Comparison of ENCODE assay signal across 8 cellular contexts in the genomic region with DNA sequence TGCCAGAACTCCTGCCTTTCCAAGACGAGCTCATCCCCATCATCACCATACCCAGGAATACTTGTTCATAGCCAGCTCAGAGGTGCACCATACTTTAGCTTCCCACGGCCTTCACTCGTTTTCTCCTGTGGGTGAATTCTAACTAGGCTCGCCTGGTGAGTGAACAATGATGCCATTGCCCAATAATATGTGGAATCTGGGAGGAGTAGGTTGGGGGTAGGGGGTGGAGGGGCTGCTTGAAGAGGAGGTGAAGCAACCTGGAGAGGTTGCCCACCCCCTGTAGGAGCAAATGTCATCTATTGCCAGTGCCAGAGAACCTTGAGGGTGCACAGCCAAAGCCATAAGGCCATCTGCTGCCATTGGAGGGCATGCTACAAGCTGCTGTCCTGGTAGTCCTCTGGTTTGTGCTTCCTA. TPM values are rescaled to one million over a fixed set of nuclear protein-coding genes. Genes with fewer than 3 reads are reported as not detected.
A peak's percentile ranks its signal among the peaks of the same experiment; 100 is the strongest.
DNase-seq lines count a peak whose midpoint lies in the region; ATAC-seq, FAIRE-seq and TF ChIP-seq lines count a peak whose summit lies in the region.

No MANE protein-coding gene starts in this region.

- no peak overlapping the region for H2AK5ac ChIP-seq in H1 (ENCODE audit: low read depth, low read length)

- no peaks in the 10 kb centered on the region; a peak in 3 of 7 replicates for H3K4me1 ChIP-seq in H1 (replicated peaks in 1 of 4; ENCODE audit: control insufficient read depth in 3 of 4, insufficient read depth in 4 of 4, low read length in 3 of 4)

- TF ChIP-seq EP300 in H1 (IDR thresholded peaks at IDR 0.05; ENCODE audit: borderline replicate concordance in 1 of 2, low read depth in 2 of 2, low read length in 2 of 2): no peak

- H3K23me2 ChIP-seq in H1 (ENCODE audit: low read depth, low read length): peaks cover 4% of the 10 kb centered on the region; the same call in 1 of the 2 replicates

- no peak overlapping the region for H3K14ac ChIP-seq in H1 (ENCODE audit: insufficient read length)

- peaks cover 31% of the 10 kb centered on the region for H3K4me1 Mint-ChIP-seq in osteocyte (ENCODE audit: unreplicated experiment)

- no peaks in the 10 kb centered on the region; the same call in 1 of the 2 replicates for H3K79me1 ChIP-seq in H1 (ENCODE audit: low read depth, low read length)

- no peak for ATAC-seq in HG03196 (IDR thresholded peaks at IDR 0.05; ENCODE audit: unreplicated experiment)

- H2BK15ac ChIP-seq in H1 (ENCODE audit: low read length): no peak overlapping the region

- peak overlapping the region; percentile 69 to 88 for H3K4me2 ChIP-seq in H1 (ENCODE audit: insufficient read depth in 1 of 2, low read depth in 2 of 2, low read length in 2 of 2)

- H3K27me3 Mint-ChIP-seq in osteocyte (ENCODE audit: unreplicated experiment): no peaks in the 10 kb centered on the region

- H3K27me3 ChIP-seq in H1 (replicated peaks in 1 of 4; ENCODE audit: control insufficient read depth in 3 of 4, extremely low read depth in 1 of 4, insufficient read depth in 3 of 4, low read length in 3 of 4): peaks cover 0 to 3% (median 0%) of the 10 kb centered on the region in 4 experiments; a peak in 2 of 7 replicates

- TF ChIP-seq CTCF in H1 (IDR thresholded peaks at IDR 0.05; ENCODE audit: control extremely low read depth in 1 of 3, insufficient read depth in 1 of 3, low read depth in 1 of 3, low read length in 3 of 3) (no peak), osteocyte (IDR thresholded peaks at IDR 0.05) (no peak), GM10266 (IDR thresholded peaks at IDR 0.05; ENCODE audit: control insufficient read depth, insufficient read depth, low read depth, missing control alignments) (no peak)

- H3K9me3 ChIP-seq in H1 (ENCODE audit: insufficient read depth in 2 of 2, low read depth in 1 of 2, low read length in 1 of 2): no peaks in the 10 kb centered on the region

- H3K23ac ChIP-seq in H1 (ENCODE audit: insufficient read length): no peak overlapping the region

- H4K5ac ChIP-seq in H1 (ENCODE audit: insufficient read length, low read depth, low read length): no peak overlapping the region

- POLR2A ChIA-PET in H1 (lab: Charles Lee; ENCODE audit: partially characterized antibody): interaction anchor here (0.6 to 2.0 kb wide), 6 partner anchors 9 to 283 kb away, joined by 3 to 7 read pairs (median 3); a partner anchor contains a TSS

- no peak overlapping the region for H3K18ac ChIP-seq in H1 (ENCODE audit: extremely low read depth, low read length)

- 82% methylated on average over 4 of the region's 4 CpGs; no CpG with 5 or more reads in 1 of the 2 experiments for WGBS in H1 (ENCODE audit: extremely low coverage in 1 of 2, insufficient coverage in 1 of 2, insufficient read length in 1 of 2, insufficient replicate concordance in 2 of 2, low coverage in 1 of 2, low lambda C conversion rate in 2 of 2, missing lambda C conversion rate in 1 of 2), 2 experiments

- H3K27ac ChIP-seq in H1 (ENCODE audit: low read depth, low read length): no peak overlapping the region

- CTCF ChIA-PET in H1 (lab: Charles Lee; ENCODE audit: partially characterized antibody): interaction anchor here (1.0 kb wide), 1 partner anchor 52 kb away, joined by 3 read pairs; no protein-coding TSS in a partner anchor

- TF ChIP-seq RAD21 in H1 (IDR thresholded peaks at IDR 0.05 in 1 of 2, conservative IDR thresholded peaks at IDR 0.05 in 1 of 2; ENCODE audit: low read depth in 2 of 2, low read length in 2 of 2): no peak

- no peak overlapping the region for H3K56ac ChIP-seq in H1 (replicated peaks; ENCODE audit: insufficient read length, low read depth, low read length)

- no peak for TF ChIP-seq POLR2A in H1 (IDR thresholded peaks at IDR 0.05; ENCODE audit: control extremely low read depth in 1 of 2, low read depth in 2 of 2, low read length in 2 of 2)

- peak overlapping the region; percentile 100 for H2AFZ ChIP-seq in H1 (ENCODE audit: low read length)

- no peak overlapping the region for H4K91ac ChIP-seq in H1 (replicated peaks; ENCODE audit: insufficient read length, low read length)

- H3K4me3 Mint-ChIP-seq in osteocyte (ENCODE audit: unreplicated experiment): peak overlapping the region; percentile 94

- no peak for FAIRE-seq in H1 (lab: Jason Lieb, UNC)

- H3K4me3 ChIP-seq in GM08714 (ENCODE audit: low read length) (peak overlapping the region; percentile 93; the same call in 1 of the 2 replicates), H1 (ENCODE audit: extremely low read depth in 1 of 4, insufficient read depth in 2 of 4, low read depth in 3 of 4, low read length in 4 of 4) (peak overlapping the region in 3 of 4 experiments; percentile 60 to 96 (median 70); a peak in 6 of 8 replicates)

- peak overlapping the region in 2 of 4 experiments; percentile 57 to 71; a peak in 4 of 7 replicates for H3K9ac ChIP-seq in H1 (replicated peaks in 1 of 4; ENCODE audit: extremely low read depth in 1 of 4, low read depth in 3 of 4, low read length in 3 of 4)

- no peaks in the 10 kb centered on the region for H3K9me3 Mint-ChIP-seq in osteocyte (ENCODE audit: unreplicated experiment)

- H3K36me3 ChIP-seq in H1 (ENCODE audit: control insufficient read depth in 2 of 4, insufficient read depth in 4 of 4, low read length in 3 of 4): no peaks in the 10 kb centered on the region

- no peak overlapping the region for H2BK20ac ChIP-seq in H1 (ENCODE audit: low read length)

- H4K20me1 ChIP-seq in H1 (replicated peaks in 1 of 2; ENCODE audit: control insufficient read depth in 1 of 2, insufficient read depth in 2 of 2, low read length in 2 of 2): no peaks in the 10 kb centered on the region

- H3K4ac ChIP-seq in H1 (replicated peaks; ENCODE audit: insufficient read length, low read depth, low read length): no peak overlapping the region

- H2BK120ac ChIP-seq in H1 (replicated peaks; ENCODE audit: low read depth, low read length): no peak overlapping the region

- no peak overlapping the region for H4K8ac ChIP-seq in H1 (ENCODE audit: extremely low read depth, insufficient read depth, low read length)

- H2BK5ac ChIP-seq in H1 (ENCODE audit: low read depth, low read length): no peak overlapping the region

- peaks cover 0 to 32% of the 10 kb centered on the region in 2 experiments; a peak in 2 of 4 replicates for H3K79me2 ChIP-seq in H1 (ENCODE audit: control insufficient read depth in 1 of 2, insufficient read depth in 2 of 2, low read length in 2 of 2)

- H3K36me3 Mint-ChIP-seq in osteocyte (ENCODE audit: unreplicated experiment): no peaks in the 10 kb centered on the region

- peak overlapping the region; percentile 85 for H3K27ac Mint-ChIP-seq in osteocyte (ENCODE audit: unreplicated experiment)

- no peak overlapping the region for H2BK12ac ChIP-seq in H1 (ENCODE audit: low read depth, low read length)

- DNase-seq in NAMALWA (ENCODE audit: low spot score): peak; percentile 1
- DNase-seq in H1 (ENCODE audit: low read depth in 1 of 2, low spot score in 2 of 2): no peak
- DNase-seq in osteocyte (ENCODE audit: extremely low spot score, unreplicated experiment): peak; percentile 57
- no peak for DNase-seq in GOT3 (lab: John Stamatoyannopoulos, UW)
- DNase-seq in NCI-H1105 treated with DMSO at 0.1 percent for 48 hours (lab: John Stamatoyannopoulos, UW): no peak
- DNase-seq in GM10266 (ENCODE audit: extremely low spot score): no peak

TF ChIP-seq in H1, 55 proteins besides CTCF, POLR2A, EP300 and RAD21:
- no peak for TF ChIP-seq TEAD4 (IDR thresholded peaks at IDR 0.05; ENCODE audit: low read depth, low read length)

RNA-seq across cellular contexts. Expression of a gene that starts 0.6 kb away (rescaled TPM):
- 25.4 and 26.3 TPM in 2 replicates for total RNA-seq in H1 (2021; fragmentation: NEBNext Ultra II Directional; extraction: Animal tissue kit (Norgen Biotek cat#: 25700))
- 3.3 and 3.8 TPM in 2 replicates for polyA plus RNA-seq in H1 (2011; rRNA removed)
- 4.4 TPM for polyA plus RNA-seq in H1 (2011; cell fraction: cytosol; rRNA removed)
- polyA plus RNA-seq in H1 (2011; cell fraction: nucleus; rRNA removed): 10.3 TPM
- polyA plus RNA-seq in H1 (2012, experiment 1 of 2): 7.7 to 9.7 TPM (median 8.7 TPM) in 4 replicates
- polyA plus RNA-seq in H1 (2012, experiment 2 of 2): 0.76 TPM
- polyA plus RNA-seq in H1 (2013, experiment 1 of 2): 7.0 TPM
- 5.9 TPM for polyA plus RNA-seq in H1 (2013, experiment 2 of 2)
- polyA minus RNA-seq in H1 (2011; rRNA and poly(A)+ RNA removed): 20.1 and 20.5 TPM in 2 replicates
- 7.9 TPM for polyA minus RNA-seq in H1 (2011; cell fraction: cytosol; rRNA and poly(A)+ RNA removed)
- 13.7 TPM for polyA minus RNA-seq in H1 (2011; cell fraction: nucleus; rRNA and poly(A)+ RNA removed)
- total RNA-seq in osteocyte: 26.1 and 28.2 TPM in 2 replicates

Comparison
In these comparisons a context has a peak if more than half of its experiments do, and no peak if none do; other contexts are left out.
1. DNase-seq: peak in NAMALWA (single experiment) and osteocyte (single experiment); none in H1 (0 of 2), GOT3 (single experiment), NCI-H1105 treated with DMSO at 0.1 percent for 48 hours (single experiment) and GM10266 (single experiment).